Comparison of ENCODE assay signal across 11 cellular contexts in the genomic region with DNA sequence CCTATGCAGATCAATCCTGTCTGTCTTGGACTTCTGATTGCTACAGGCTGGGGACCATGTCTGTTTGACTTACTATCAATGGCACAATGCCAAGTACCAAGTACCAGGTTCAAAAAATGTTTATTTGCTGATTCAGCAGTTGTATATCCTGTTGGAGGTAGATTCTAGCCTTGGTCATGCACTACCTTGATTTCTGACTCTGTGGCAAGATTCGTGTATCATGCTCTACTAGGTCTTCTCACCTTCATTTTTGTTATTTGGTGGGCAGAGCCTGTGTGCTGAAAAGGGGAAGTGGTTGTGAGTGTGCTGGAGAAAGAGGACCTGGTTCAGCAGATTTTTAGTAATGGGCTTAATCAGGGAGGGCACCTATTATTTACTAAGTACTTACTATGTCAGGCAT.
DNase-seq lines count a peak whose midpoint lies in the region; ATAC-seq, FAIRE-seq and TF ChIP-seq lines count a peak whose summit lies in the region.
"Had no signal": no experiment of that assay in that cellular context is flagged by ENCODE, and none has a peak within 500 bp of the region (broad histone marks: within the 10 kb centered on the region; RNA-seq: fewer than 3 reads in every experiment).

No MANE protein-coding gene starts in this region.

- peaks cover 0 to 2% (median 1%) of the 10 kb centered on the region in 3 donors for H3K27me3 Mint-ChIP-seq in CD14-positive monocyte (ENCODE audit: low read depth in 3 of 3)

- H3K36me3 Mint-ChIP-seq in CD14-positive monocyte = peaks cover 0 to 3% of the 10 kb centered on the region in 2 donors

- H3F3A ChIP-seq in SK-N-SH (replicated peaks; ENCODE audit: insufficient read depth) = no peaks in the 10 kb centered on the region

- intact Hi-C loops in CD14-positive monocyte (cut with micrococcal nuclease) = no loop called here

- no peaks in the 10 kb centered on the region for H3K4me1 ChIP-seq in SK-N-SH (ENCODE audit: control insufficient read depth in 1 of 2, insufficient read depth in 2 of 2, low read depth in 1 of 2, low read length in 1 of 2)

- no peak overlapping the region for H3K9ac ChIP-seq in SK-N-SH

- no peak overlapping the region for H3K4me3 Mint-ChIP-seq in CD14-positive monocyte

- DNase-seq in GM12892 (ENCODE audit: insufficient read length) (no peak), RPMI8226 (peak; percentile 91), CD14-positive monocyte (ENCODE audit: low spot score) (no peak), G401 (ENCODE audit: low spot score) (no peak), LoVo (ENCODE audit: low spot score) (no peak), SK-N-SH (no peak)
- DNase-seq: ovary had no signal

- H3K27ac ChIP-seq in SK-N-SH (ENCODE audit: low read depth in 2 of 2, low read length in 1 of 2) = no peak overlapping the region
- H3K27ac ChIP-seq: ovary had no signal

- WGBS in SK-N-SH (ENCODE audit: low lambda C conversion rate) = 6% methylated on average over 1 of the region's 1 CpG

- no peak for TF ChIP-seq POLR2A in GM12892 (IDR thresholded peaks at IDR 0.05; ENCODE audit: low read depth, low read length)

- no peaks in the 10 kb centered on the region for H4K20me1 ChIP-seq in SK-N-SH (ENCODE audit: insufficient read depth)

- CTCF ChIA-PET in SK-N-SH (lab: Yijun Ruan, JAX) = no interaction called here

- no peak overlapping the region for H3K4me3 ChIP-seq in SK-N-SH (ENCODE audit: low read depth in 2 of 2, low read length in 1 of 2)
- H3K4me3 ChIP-seq: ovary had no signal

- H3K9me2 ChIP-seq in SK-N-SH = no peaks in the 10 kb centered on the region

- no peaks in the 10 kb centered on the region for H3K27me3 ChIP-seq in SK-N-SH (ENCODE audit: insufficient read depth)
- H3K27me3 ChIP-seq: ovary had no signal

- in situ Hi-C loops in G401 (cut with HindIII; ENCODE audit: low sequenced_read_pairs) = no loop called here

- no peak for TF ChIP-seq RAD21 in SK-N-SH (IDR thresholded peaks at IDR 0.05; ENCODE audit: low read length)

- ATAC-seq in GM19463 (IDR thresholded peaks at IDR 0.05; ENCODE audit: unreplicated experiment) = peak; percentile 69
- ATAC-seq in HG03159 (IDR thresholded peaks at IDR 0.05; ENCODE audit: unreplicated experiment) = peak; percentile 86

- peak; percentile 84 for FAIRE-seq in GM12892 (lab: Jason Lieb, UNC)
- FAIRE-seq: colon, D721Med had no signal

- H3K4me2 ChIP-seq in SK-N-SH = no peak overlapping the region

- H3K36me3 ChIP-seq in SK-N-SH (replicated peaks in 1 of 2; ENCODE audit: control insufficient read depth in 1 of 2, insufficient read depth in 2 of 2, low read length in 1 of 2) = no peaks in the 10 kb centered on the region
- H3K36me3 ChIP-seq: ovary had no signal

- TF ChIP-seq CTCF in CD14-positive monocyte (IDR thresholded peaks at IDR 0.05) (no peak), SK-N-SH (IDR thresholded peaks at IDR 0.05) (no peak)

- POLR2A ChIA-PET in SK-N-SH (lab: Yijun Ruan, JAX) = no interaction called here

- no peaks in the 10 kb centered on the region for H3K9me3 ChIP-seq in SK-N-SH
- H3K9me3 ChIP-seq: ovary had no signal

- H3K79me2 ChIP-seq in SK-N-SH (ENCODE audit: insufficient read depth) = no peaks in the 10 kb centered on the region

- TF ChIP-seq EP300 in SK-N-SH (IDR thresholded peaks at IDR 0.05; ENCODE audit: borderline replicate concordance in 1 of 2, low read depth in 1 of 2, low read length in 1 of 2) = no peak

- H2AFZ ChIP-seq in SK-N-SH (ENCODE audit: low read depth) = no peak overlapping the region

- peaks cover 12 to 32% (median 24%) of the 10 kb centered on the region in 7 donors for H3K9me3 Mint-ChIP-seq in CD14-positive monocyte

- peaks cover 23% of the 10 kb centered on the region for H3K4me1 Mint-ChIP-seq in CD14-positive monocyte

- peak overlapping the region in 1 of 7 donors; percentile 82 for H3K27ac Mint-ChIP-seq in CD14-positive monocyte

TF ChIP-seq in SK-N-SH, 30 proteins besides CTCF, POLR2A, EP300 and RAD21:
- TF ChIP-seq EZH2phosphoT487 (IDR thresholded peaks at IDR 0.05; ENCODE audit: borderline replicate concordance, low read depth) (no peak), RFX5 (IDR thresholded peaks at IDR 0.05; ENCODE audit: low read length) (no peak), MXI1 (IDR thresholded peaks at IDR 0.05; ENCODE audit: low read depth, low read length) (no peak), YY1 (IDR thresholded peaks at IDR 0.05; ENCODE audit: low read depth) (no peak), FOSL2 (IDR thresholded peaks at IDR 0.05; ENCODE audit: borderline replicate concordance, low read depth) (no peak), NFIC (IDR thresholded peaks at IDR 0.05; ENCODE audit: borderline replicate concordance) (no peak)
- TF ChIP-seq, protein P1, sequence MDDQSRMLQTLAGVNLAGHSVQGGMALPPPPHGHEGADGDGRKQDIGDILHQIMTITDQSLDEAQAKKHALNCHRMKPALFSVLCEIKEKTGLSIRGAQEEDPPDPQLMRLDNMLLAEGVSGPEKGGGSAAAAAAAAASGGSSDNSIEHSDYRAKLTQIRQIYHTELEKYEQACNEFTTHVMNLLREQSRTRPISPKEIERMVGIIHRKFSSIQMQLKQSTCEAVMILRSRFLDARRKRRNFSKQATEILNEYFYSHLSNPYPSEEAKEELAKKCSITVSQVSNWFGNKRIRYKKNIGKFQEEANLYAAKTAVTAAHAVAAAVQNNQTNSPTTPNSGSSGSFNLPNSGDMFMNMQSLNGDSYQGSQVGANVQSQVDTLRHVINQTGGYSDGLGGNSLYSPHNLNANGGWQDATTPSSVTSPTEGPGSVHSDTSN (IDR thresholded peaks at IDR 0.05) = no peak
